ENCODE assay signal across 1 cellular context in the genomic region with DNA sequence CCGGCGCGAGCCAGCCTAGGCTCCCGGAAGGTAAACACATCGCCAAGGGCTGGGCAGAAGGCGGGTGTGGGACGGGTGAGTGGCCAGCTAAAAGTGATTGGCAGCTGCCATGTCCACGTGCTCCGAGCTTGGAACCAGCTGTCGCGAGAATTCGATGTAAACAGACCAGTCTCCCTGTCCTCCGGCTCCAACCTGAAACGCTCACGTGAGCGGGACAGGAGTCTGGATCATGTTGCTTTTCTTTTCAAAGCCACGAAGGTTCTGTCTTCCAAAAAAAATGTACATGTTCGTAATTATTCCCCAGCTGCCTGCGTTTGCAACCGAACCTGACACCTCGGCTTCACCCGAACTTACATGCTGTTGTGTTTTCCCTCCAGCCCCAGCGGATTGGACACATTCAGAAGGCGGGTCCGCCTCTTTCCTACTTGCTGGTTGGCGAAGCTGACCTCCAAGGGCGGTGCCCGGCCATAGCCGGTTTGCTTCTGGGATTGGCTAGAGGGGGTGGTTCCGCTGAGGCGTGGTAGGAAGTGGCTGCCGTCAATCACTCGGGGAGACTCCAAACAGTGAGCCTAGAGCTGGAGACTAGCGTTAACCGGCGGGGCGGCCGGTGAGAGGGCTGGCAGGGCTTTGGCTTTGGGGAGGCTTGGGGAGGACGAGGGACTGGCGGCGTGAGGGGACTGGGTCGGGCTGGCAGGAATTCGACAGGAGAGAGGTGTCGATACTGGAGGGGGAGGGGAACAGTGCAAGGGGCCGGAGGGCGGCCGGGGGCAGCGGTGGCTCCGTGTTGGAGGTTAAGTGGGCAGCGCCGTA.
TF ChIP-seq lines count a peak whose summit lies in the region.

Gene BCAS3 (plus strand): TSS at position 544 of the 810 bp plus-strand sequence.

TF ChIP-seq in HepG2, 621 proteins besides CTCF, POLR2A, EP300 and RAD21 (continued from another document and continues in another):
- TF ChIP-seq, protein P1, sequence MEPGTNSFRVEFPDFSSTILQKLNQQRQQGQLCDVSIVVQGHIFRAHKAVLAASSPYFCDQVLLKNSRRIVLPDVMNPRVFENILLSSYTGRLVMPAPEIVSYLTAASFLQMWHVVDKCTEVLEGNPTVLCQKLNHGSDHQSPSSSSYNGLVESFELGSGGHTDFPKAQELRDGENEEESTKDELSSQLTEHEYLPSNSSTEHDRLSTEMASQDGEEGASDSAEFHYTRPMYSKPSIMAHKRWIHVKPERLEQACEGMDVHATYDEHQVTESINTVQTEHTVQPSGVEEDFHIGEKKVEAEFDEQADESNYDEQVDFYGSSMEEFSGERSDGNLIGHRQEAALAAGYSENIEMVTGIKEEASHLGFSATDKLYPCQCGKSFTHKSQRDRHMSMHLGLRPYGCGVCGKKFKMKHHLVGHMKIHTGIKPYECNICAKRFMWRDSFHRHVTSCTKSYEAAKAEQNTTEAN (CRISPR knock-in tag; conservative IDR thresholded peaks at IDR 0.05), result peak; percentile 78
- TF ChIP-seq CHD4 (IDR thresholded peaks at IDR 0.05; ENCODE audit: borderline replicate concordance, low read length) (peak; percentile 71; the same call in 1 of the 2 replicates), ZFP1 (CRISPR knock-in tag; IDR thresholded peaks at IDR 0.05) (0 out of 2 replicates have a peak, but pooled peaks have one; percentile 32), SNAI1 (CRISPR knock-in tag; IDR thresholded peaks at IDR 0.05; ENCODE audit: borderline replicate concordance) (peak; percentile 45; the same call in 1 of the 2 replicates), ZNF343 (CRISPR knock-in tag; IDR thresholded peaks at IDR 0.05) (peak; percentile 71), MXD4 (CRISPR knock-in tag; IDR thresholded peaks at IDR 0.05) (peak; percentile 97), GABPA (IDR thresholded peaks at IDR 0.05; ENCODE audit: low read depth, low read length) (peak; percentile 80), GABPA (CRISPR knock-in tag; IDR thresholded peaks at IDR 0.05; ENCODE audit: low read depth) (peak; percentile 91), ESRRA (CRISPR knock-in tag; IDR thresholded peaks at IDR 0.05; ENCODE audit: low read depth) (peak; percentile 60; the same call in 1 of the 2 replicates), NCOA5 (CRISPR knock-in tag; IDR thresholded peaks at IDR 0.05) (no peak), SRF (IDR thresholded peaks at IDR 0.05; ENCODE audit: low read depth, low read length) (peak; percentile 11; the same call in 1 of the 2 replicates), BHLHE40 (IDR thresholded peaks at IDR 0.05; ENCODE audit: low read length) (peak; percentile 95), ZNF724P (CRISPR knock-in tag; IDR thresholded peaks at IDR 0.05; ENCODE audit: borderline replicate concordance) (peak; percentile 73; the same call in 1 of the 2 replicates), RCOR2 (CRISPR knock-in tag; IDR thresholded peaks at IDR 0.05) (peak; percentile 41; the same call in 1 of the 2 replicates), HDAC6 (IDR thresholded peaks at IDR 0.05; ENCODE audit: low read depth, low read length) (no peak), NFKBIZ (CRISPR knock-in tag; IDR thresholded peaks at IDR 0.05) (0 out of 2 replicates have a peak, but pooled peaks have one; percentile 56), ZNF749 (CRISPR knock-in tag; IDR thresholded peaks at IDR 0.05; ENCODE audit: borderline replicate concordance) (no peak), PITX1 (CRISPR knock-in tag; IDR thresholded peaks at IDR 0.05) (peak; percentile 53), ZMYM4 (CRISPR knock-in tag; IDR thresholded peaks at IDR 0.05) (peak; percentile 89), MTA3 (CRISPR knock-in tag; IDR thresholded peaks at IDR 0.05) (no peak), ZNF576 (CRISPR knock-in tag; IDR thresholded peaks at IDR 0.05) (peak; percentile 67; the same call in 1 of the 2 replicates), SATB2 (CRISPR knock-in tag; IDR thresholded peaks at IDR 0.05) (peak; percentile 33; the same call in 1 of the 2 replicates), CREB1 (IDR thresholded peaks at IDR 0.05) (peak; percentile 73), CREB1 (CRISPR knock-in tag; IDR thresholded peaks at IDR 0.05) (peak; percentile 92), MIER2 (CRISPR knock-in tag; IDR thresholded peaks at IDR 0.05) (peak; percentile 71), KLF11 (CRISPR knock-in tag; IDR thresholded peaks at IDR 0.05) (no peak), KDM6A (CRISPR knock-in tag; IDR thresholded peaks at IDR 0.05; ENCODE audit: low read depth) (no peak), NCOR1 (IDR thresholded peaks at IDR 0.05; ENCODE audit: borderline replicate concordance, low read length) (peak; percentile 76; the same call in 1 of the 2 replicates), ZNF33B (CRISPR knock-in tag; IDR thresholded peaks at IDR 0.05) (peak; percentile 69; the same call in 1 of the 2 replicates), RNF2 (conservative IDR thresholded peaks at IDR 0.05; ENCODE audit: low read depth) (peak; percentile 92), HOMEZ (CRISPR knock-in tag; IDR thresholded peaks at IDR 0.05; ENCODE audit: low read depth) (peak; percentile 47; the same call in 1 of the 2 replicates), AGO1 (IDR thresholded peaks at IDR 0.05; ENCODE audit: low read depth, low read length, poor library complexity, severe bottlenecking) (peak; percentile 55), ZNF34 (CRISPR knock-in tag; IDR thresholded peaks at IDR 0.05; ENCODE audit: borderline replicate concordance) (peak; percentile 84; the same call in 1 of the 2 replicates), BCL6 (CRISPR knock-in tag; IDR thresholded peaks at IDR 0.05) (peak; percentile 50), ZNF557 (CRISPR knock-in tag; IDR thresholded peaks at IDR 0.05) (peak; percentile 24; the same call in 1 of the 2 replicates), ZKSCAN8 (CRISPR knock-in tag; IDR thresholded peaks at IDR 0.05; ENCODE audit: borderline replicate concordance) (peak; percentile 48), SIX4 (CRISPR knock-in tag; IDR thresholded peaks at IDR 0.05) (peak; percentile 62; the same call in 1 of the 2 replicates), ZNF512B (CRISPR knock-in tag; IDR thresholded peaks at IDR 0.05; ENCODE audit: borderline replicate concordance) (no peak), HMGXB4 (CRISPR knock-in tag; IDR thresholded peaks at IDR 0.05; ENCODE audit: borderline replicate concordance in 1 of 2, low read depth in 1 of 2) (peak in 1 of 2 experiments; percentile 84; a peak in 3 of 4 replicates), ATF1 (CRISPR knock-in tag; IDR thresholded peaks at IDR 0.05) (peak; percentile 87)
- TF ChIP-seq, protein P2, sequence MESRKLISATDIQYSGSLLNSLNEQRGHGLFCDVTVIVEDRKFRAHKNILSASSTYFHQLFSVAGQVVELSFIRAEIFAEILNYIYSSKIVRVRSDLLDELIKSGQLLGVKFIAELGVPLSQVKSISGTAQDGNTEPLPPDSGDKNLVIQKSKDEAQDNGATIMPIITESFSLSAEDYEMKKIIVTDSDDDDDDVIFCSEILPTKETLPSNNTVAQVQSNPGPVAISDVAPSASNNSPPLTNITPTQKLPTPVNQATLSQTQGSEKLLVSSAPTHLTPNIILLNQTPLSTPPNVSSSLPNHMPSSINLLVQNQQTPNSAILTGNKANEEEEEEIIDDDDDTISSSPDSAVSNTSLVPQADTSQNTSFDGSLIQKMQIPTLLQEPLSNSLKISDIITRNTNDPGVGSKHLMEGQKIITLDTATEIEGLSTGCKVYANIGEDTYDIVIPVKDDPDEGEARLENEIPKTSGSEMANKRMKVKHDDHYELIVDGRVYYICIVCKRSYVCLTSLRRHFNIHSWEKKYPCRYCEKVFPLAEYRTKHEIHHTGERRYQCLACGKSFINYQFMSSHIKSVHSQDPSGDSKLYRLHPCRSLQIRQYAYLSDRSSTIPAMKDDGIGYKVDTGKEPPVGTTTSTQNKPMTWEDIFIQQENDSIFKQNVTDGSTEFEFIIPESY (CRISPR knock-in tag; IDR thresholded peaks at IDR 0.05), result 0 out of 2 replicates have a peak, but pooled peaks have one; percentile 42
- TF ChIP-seq, protein P3, sequence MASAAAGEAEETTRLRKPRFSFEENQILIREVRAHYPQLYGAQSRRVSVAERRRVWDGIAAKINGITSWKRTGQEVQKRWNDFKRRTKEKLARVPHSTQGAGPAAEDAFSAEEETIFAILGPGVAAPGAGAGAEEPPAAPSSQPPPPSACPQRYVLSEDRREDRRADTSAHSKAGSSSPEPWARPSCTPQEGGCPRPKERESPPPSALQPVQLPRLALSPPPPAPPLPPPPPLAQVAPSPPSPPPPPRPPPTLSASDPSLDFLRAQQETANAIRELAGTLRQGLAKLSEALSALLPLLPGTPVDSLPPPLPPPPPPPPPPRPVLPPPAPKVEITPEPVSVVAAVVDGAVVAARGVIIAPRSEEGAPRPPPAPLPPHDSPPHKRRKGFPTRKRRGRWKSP (CRISPR knock-in tag; IDR thresholded peaks at IDR 0.05), result peak; percentile 60
- TF ChIP-seq, protein P4, sequence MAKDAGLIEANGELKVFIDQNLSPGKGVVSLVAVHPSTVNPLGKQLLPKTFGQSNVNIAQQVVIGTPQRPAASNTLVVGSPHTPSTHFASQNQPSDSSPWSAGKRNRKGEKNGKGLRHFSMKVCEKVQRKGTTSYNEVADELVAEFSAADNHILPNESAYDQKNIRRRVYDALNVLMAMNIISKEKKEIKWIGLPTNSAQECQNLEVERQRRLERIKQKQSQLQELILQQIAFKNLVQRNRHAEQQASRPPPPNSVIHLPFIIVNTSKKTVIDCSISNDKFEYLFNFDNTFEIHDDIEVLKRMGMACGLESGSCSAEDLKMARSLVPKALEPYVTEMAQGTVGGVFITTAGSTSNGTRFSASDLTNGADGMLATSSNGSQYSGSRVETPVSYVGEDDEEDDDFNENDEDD (CRISPR knock-in tag; IDR thresholded peaks at IDR 0.05; ENCODE audit: borderline replicate concordance), result peak; percentile 76; the same call in 1 of the 2 replicates
- TF ChIP-seq, protein P5, sequence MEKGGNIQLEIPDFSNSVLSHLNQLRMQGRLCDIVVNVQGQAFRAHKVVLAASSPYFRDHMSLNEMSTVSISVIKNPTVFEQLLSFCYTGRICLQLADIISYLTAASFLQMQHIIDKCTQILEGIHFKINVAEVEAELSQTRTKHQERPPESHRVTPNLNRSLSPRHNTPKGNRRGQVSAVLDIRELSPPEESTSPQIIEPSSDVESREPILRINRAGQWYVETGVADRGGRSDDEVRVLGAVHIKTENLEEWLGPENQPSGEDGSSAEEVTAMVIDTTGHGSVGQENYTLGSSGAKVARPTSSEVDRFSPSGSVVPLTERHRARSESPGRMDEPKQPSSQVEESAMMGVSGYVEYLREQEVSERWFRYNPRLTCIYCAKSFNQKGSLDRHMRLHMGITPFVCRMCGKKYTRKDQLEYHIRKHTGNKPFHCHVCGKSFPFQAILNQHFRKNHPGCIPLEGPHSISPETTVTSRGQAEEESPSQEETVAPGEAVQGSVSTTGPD (CRISPR knock-in tag; IDR thresholded peaks at IDR 0.05), result 0 out of 2 replicates have a peak, but pooled peaks have one; percentile 46
- TF ChIP-seq, protein P6, sequence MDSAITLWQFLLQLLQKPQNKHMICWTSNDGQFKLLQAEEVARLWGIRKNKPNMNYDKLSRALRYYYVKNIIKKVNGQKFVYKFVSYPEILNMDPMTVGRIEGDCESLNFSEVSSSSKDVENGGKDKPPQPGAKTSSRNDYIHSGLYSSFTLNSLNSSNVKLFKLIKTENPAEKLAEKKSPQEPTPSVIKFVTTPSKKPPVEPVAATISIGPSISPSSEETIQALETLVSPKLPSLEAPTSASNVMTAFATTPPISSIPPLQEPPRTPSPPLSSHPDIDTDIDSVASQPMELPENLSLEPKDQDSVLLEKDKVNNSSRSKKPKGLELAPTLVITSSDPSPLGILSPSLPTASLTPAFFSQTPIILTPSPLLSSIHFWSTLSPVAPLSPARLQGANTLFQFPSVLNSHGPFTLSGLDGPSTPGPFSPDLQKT (CRISPR knock-in tag; IDR thresholded peaks at IDR 0.05; ENCODE audit: borderline replicate concordance), result no peak
